Comparison of ENCODE assay signal across 20 cellular contexts in genomic region chr20:61556116-61556515, GRCh38.
DNase-seq lines count a peak whose midpoint lies in the region; ATAC-seq and TF ChIP-seq lines count a peak whose summit lies in the region.
"Had no signal": no experiment of that assay in that cellular context is flagged by ENCODE, and none has a peak within 500 bp of the region (broad histone marks: within the 10 kb centered on the region; RNA-seq: fewer than 3 reads in every experiment).

No MANE protein-coding gene starts in this region.

- H3K4me2 ChIP-seq in smooth muscle cell = peak overlapping the region; percentile 43

- no peak overlapping the region for H3K4me3 ChIP-seq in smooth muscle cell
- H3K4me3 ChIP-seq: Peyer's patch, thoracic aorta had no signal

- no peak overlapping the region for H2AFZ ChIP-seq in smooth muscle cell (ENCODE audit: low read depth)

- H3K4me1 ChIP-seq in smooth muscle cell (ENCODE audit: low read depth) = peaks cover 14% of the 10 kb centered on the region
- H3K4me1 ChIP-seq: Peyer's patch had no signal

- TF ChIP-seq CTCF in smooth muscle cell (IDR thresholded peaks at IDR 0.05; ENCODE audit: borderline replicate concordance, insufficient read depth, poor library complexity, severe bottlenecking) (no peak), GM20000 (IDR thresholded peaks at IDR 0.05; ENCODE audit: extremely low read depth, missing control alignments) (no peak)

- H3K9me3 ChIP-seq in smooth muscle cell (replicated peaks; ENCODE audit: low read depth) = no peaks in the 10 kb centered on the region
- H3K9me3 ChIP-seq: Peyer's patch, thoracic aorta had no signal

- no peaks in the 10 kb centered on the region for H3F3A ChIP-seq in smooth muscle cell (ENCODE audit: low read depth)

- no peaks in the 10 kb centered on the region for H4K20me1 ChIP-seq in smooth muscle cell (ENCODE audit: low read depth)

- no peaks in the 10 kb centered on the region for H3K36me3 ChIP-seq in smooth muscle cell (ENCODE audit: low read depth)
- H3K36me3 ChIP-seq: Peyer's patch, thoracic aorta had no signal

- 0% methylated on average over 2 of the region's 2 CpGs for WGBS in smooth muscle cell (ENCODE audit: low lambda C conversion rate)

- ATAC-seq in HG02938 (IDR thresholded peaks at IDR 0.05; ENCODE audit: unreplicated experiment) (no peak), HG03108 (IDR thresholded peaks at IDR 0.05; ENCODE audit: unreplicated experiment) (no peak)
- ATAC-seq: HCT116, HepG2 had no signal

- DNase-seq in GM03348 (ENCODE audit: low spot score) (peak; percentile 95), T1000 (lab: John Stamatoyannopoulos, UW) (peak; percentile 13), fibroblast of the conjunctiva (ENCODE audit: low read depth) (peak; percentile 50), smooth muscle cell (lab: John Stamatoyannopoulos, UW; ENCODE audit: unreplicated experiment) (no peak), GM20000 (ENCODE audit: low spot score) (no peak), NOMO-1 (lab: John Stamatoyannopoulos, UW; ENCODE audit: unreplicated experiment in 2 of 2) (no peak)
- DNase-seq: activated CD4-positive, alpha-beta memory T cell treated with anti-CD3 and anti-CD28 coated beads for 36 hours; activated effector memory CD4-positive, alpha-beta T cell treated with anti-CD3 and anti-CD28 coated beads, Interleukin-2, amount 50 U/mL, for 16 hours; caudate nucleus; immature natural killer cell; NCI-H1105 treated with DMSO at 0.1 percent for 48 hours; NCI-H510A; Peyer's patch; small intestine had no signal

- H3K27me3 ChIP-seq in smooth muscle cell (ENCODE audit: low read depth) = no peaks in the 10 kb centered on the region
- H3K27me3 ChIP-seq: Peyer's patch had no signal

- H3K27ac ChIP-seq in smooth muscle cell (ENCODE audit: low read depth) = peak overlapping the region; percentile 45
- H3K27ac ChIP-seq: epithelial cell of prostate, Peyer's patch, thoracic aorta had no signal

- H3K79me2 ChIP-seq in smooth muscle cell (ENCODE audit: low read depth) = no peaks in the 10 kb centered on the region

- H3K9ac ChIP-seq in smooth muscle cell (ENCODE audit: low read depth) = no peak overlapping the region

Comparison
In these comparisons a context has a peak if more than half of its experiments do, and no peak if none do; other contexts are left out.
1. DNase-seq: peak in GM03348 (single experiment), T1000 (single experiment) and fibroblast of the conjunctiva (single experiment); none in smooth muscle cell (single experiment), GM20000 (single experiment) and NOMO-1 (0 of 2).